24 cellular contexts compared by ENCODE assay signal in genomic region chr13:61192826-61193225, GRCh38.
DNase-seq lines count a peak whose midpoint lies in the region; ATAC-seq, FAIRE-seq and TF ChIP-seq lines count a peak whose summit lies in the region.
"Had no signal": no experiment of that assay in that cellular context is flagged by ENCODE, and none has a peak within 500 bp of the region (broad histone marks: within the 10 kb centered on the region; RNA-seq: fewer than 3 reads in every experiment).

No MANE protein-coding gene starts in this region.

- no peak overlapping the region for H3K18ac ChIP-seq in neuronal stem cell (ENCODE audit: low read length)

- H3K4ac ChIP-seq in neuronal stem cell (ENCODE audit: low read length), result no peak overlapping the region

- H2AK5ac ChIP-seq in neuronal stem cell (ENCODE audit: low read depth, low read length), result no peak overlapping the region

- H4K91ac ChIP-seq in neuronal stem cell (ENCODE audit: low read depth, low read length, poor library complexity), result no peak overlapping the region

- no peak overlapping the region for H4K8ac ChIP-seq in neuronal stem cell (ENCODE audit: low read depth, low read length)

- 58 to 71% (median 60%) methylated on average over 1 of the region's 1 CpG for WGBS in small intestine, 3 donors
- no CpG with 5 or more reads among the region's 1 CpG for WGBS in neuronal stem cell (ENCODE audit: extremely low coverage in 2 of 2, insufficient read length in 2 of 2, insufficient replicate concordance in 1 of 2), 2 donors

- H3K36me3 ChIP-seq in colonic mucosa (no peaks in the 10 kb centered on the region), small intestine (ENCODE audit: control insufficient read depth in 2 of 2, insufficient read depth in 2 of 2, low read length in 2 of 2) (no peaks in the 10 kb centered on the region), neuronal stem cell (replicated peaks in 1 of 2; ENCODE audit: control insufficient read depth in 2 of 2, insufficient read depth in 2 of 2, low read length in 2 of 2) (no peaks in the 10 kb centered on the region)

- no peak overlapping the region for H2AFZ ChIP-seq in neuronal stem cell (ENCODE audit: low read length)
- H2AFZ ChIP-seq: GM23248 had no signal

- peaks cover 4% of the 10 kb centered on the region for H3K4me1 ChIP-seq in colonic mucosa
- no peaks in the 10 kb centered on the region for H3K4me1 ChIP-seq in small intestine (ENCODE audit: control insufficient read depth in 2 of 2, insufficient read depth in 1 of 2, low read depth in 1 of 2, low read length in 1 of 2)
- H3K4me1 ChIP-seq in neuronal stem cell (ENCODE audit: control insufficient read depth in 2 of 2, insufficient read depth in 1 of 2, low read depth in 1 of 2, low read length in 2 of 2), result no peaks in the 10 kb centered on the region

- H3K27ac ChIP-seq in colonic mucosa (no peak overlapping the region), small intestine (ENCODE audit: low read depth in 1 of 2, low read length in 1 of 2) (no peak overlapping the region), neuronal stem cell (replicated peaks; ENCODE audit: low read length) (no peak overlapping the region)
- H3K27ac ChIP-seq: C4-2B, GM23248 had no signal

- H3K9ac ChIP-seq in colonic mucosa (ENCODE audit: low read depth in 2 of 2, low read length in 2 of 2) (no peak overlapping the region), neuronal stem cell (ENCODE audit: low read depth, low read length, poor library complexity) (no peak overlapping the region)
- H3K9ac ChIP-seq: GM23248 had no signal

- peak; percentile 3 for DNase-seq in Caki2 (ENCODE audit: low read depth)
- peak; percentile 27 for DNase-seq in NCI-H69 (lab: John Stamatoyannopoulos, UW)
- peak; percentile 61 for DNase-seq in colonic mucosa
- DNase-seq in small intestine, result peak; percentile 76
- DNase-seq in neuronal stem cell (ENCODE audit: low spot score), result no peak
- DNase-seq: CD8-positive, alpha-beta memory T cell; DMS79; GM23248; H9; HFFc6; KG1; NCI-H1105; NCI-H146; NCI-H2029; NCI-H2227 treated with DMSO at 0.1 percent for 48 hours; NCI-H510A; NCI-H774; PC-3; RPMI8226; SHP77 had no signal

- H3K4me3 ChIP-seq in colonic mucosa, result no peak overlapping the region
- no peak overlapping the region for H3K4me3 ChIP-seq in small intestine (ENCODE audit: low read depth in 1 of 2, low read length in 2 of 2)
- no peak overlapping the region for H3K4me3 ChIP-seq in neuronal stem cell (ENCODE audit: low read length in 2 of 2)
- H3K4me3 ChIP-seq: GM23248 had no signal

- no peak overlapping the region for H2BK15ac ChIP-seq in neuronal stem cell (ENCODE audit: low read length)

- H3K27me3 ChIP-seq in colonic mucosa (no peaks in the 10 kb centered on the region), small intestine (ENCODE audit: control insufficient read depth in 2 of 2, insufficient read depth in 2 of 2, low read length in 2 of 2) (no peaks in the 10 kb centered on the region), neuronal stem cell (ENCODE audit: control insufficient read depth in 3 of 3, insufficient read depth in 3 of 3, low read depth in 1 of 3, low read length in 3 of 3) (no peaks in the 10 kb centered on the region)

- FAIRE-seq in small intestine (lab: Jason Lieb, UNC), result no peak
- FAIRE-seq: A204.1 had no signal

- no peak overlapping the region for H2BK120ac ChIP-seq in neuronal stem cell (ENCODE audit: low read depth, low read length)

- no peak overlapping the region for H3K23ac ChIP-seq in neuronal stem cell (ENCODE audit: low read depth, low read length, poor library complexity)

- in situ Hi-C loops in Caki2 (cut with HindIII; ENCODE audit: low pct_unique_long_range_greater_than_20kb, low sequenced_read_pairs), result no loop called here

- no peaks in the 10 kb centered on the region for H3K79me1 ChIP-seq in neuronal stem cell (ENCODE audit: low read depth, low read length)

- no peak overlapping the region for H3K14ac ChIP-seq in neuronal stem cell (ENCODE audit: low read length)

- no peak for TF ChIP-seq CTCF in colonic mucosa (IDR thresholded peaks at IDR 0.05)

- no peak overlapping the region for H2BK12ac ChIP-seq in neuronal stem cell (ENCODE audit: low read length)

- intact Hi-C loops in colonic mucosa (cut with DNase I), result no loop called here

- H3K4me2 ChIP-seq in neuronal stem cell (ENCODE audit: insufficient read depth, low read length, poor library complexity, severe bottlenecking), result no peak overlapping the region

- ATAC-seq in GM19023 (IDR thresholded peaks at IDR 0.05; ENCODE audit: unreplicated experiment) (no peak), GM18907 (IDR thresholded peaks at IDR 0.05; ENCODE audit: unreplicated experiment) (no peak)
- ATAC-seq: PC-3 had no signal

- H3K9me3 ChIP-seq in colonic mucosa (no peaks in the 10 kb centered on the region), small intestine (ENCODE audit: control insufficient read depth, low read depth) (no peaks in the 10 kb centered on the region), neuronal stem cell (replicated peaks in 1 of 2; ENCODE audit: control insufficient read depth in 2 of 2, insufficient read depth in 1 of 2, low read depth in 1 of 2, low read length in 2 of 2) (no peaks in the 10 kb centered on the region)

- no peak overlapping the region for H2BK5ac ChIP-seq in neuronal stem cell (ENCODE audit: low read length)
